9 cellular contexts compared by ENCODE assay signal in the genomic region with DNA sequence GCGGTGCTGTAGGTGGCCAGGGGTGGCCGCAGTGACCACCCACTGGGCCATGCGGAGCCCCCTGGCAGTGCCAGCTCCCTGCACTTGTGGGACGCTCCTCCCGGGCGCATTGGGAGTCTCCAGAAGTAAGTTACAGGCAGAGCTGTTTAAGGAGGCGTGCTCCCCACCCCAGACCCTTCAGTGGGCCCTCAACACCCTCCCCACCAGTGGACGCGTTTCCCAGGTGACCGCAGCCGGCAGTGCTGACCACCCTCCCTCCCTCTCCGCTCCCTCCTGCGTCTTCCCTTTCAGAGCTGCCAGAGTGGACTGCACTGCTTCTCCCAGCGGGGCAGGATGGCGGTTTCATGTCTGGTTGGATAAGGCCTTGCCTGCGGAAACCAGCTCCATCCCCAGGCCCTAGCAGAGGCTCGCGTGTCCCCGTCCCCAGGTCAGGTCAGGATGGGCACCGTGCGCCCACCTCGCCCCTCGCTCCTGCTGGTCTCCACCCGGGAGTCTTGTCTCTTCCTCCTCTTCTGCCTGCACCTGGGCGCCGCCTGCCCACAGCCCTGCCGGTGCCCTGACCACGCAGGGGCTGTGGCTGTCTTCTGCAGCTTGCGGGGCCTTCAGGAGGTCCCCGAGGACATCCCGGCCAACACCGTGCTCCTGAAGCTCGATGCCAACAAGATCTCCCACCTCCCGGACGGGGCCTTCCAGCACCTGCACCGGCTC. TPM values are rescaled to one million over a fixed set of nuclear protein-coding genes. Genes with fewer than 3 reads are reported as not detected.
DNase-seq lines count a peak whose midpoint lies in the region; ATAC-seq, FAIRE-seq and TF ChIP-seq lines count a peak whose summit lies in the region.
"Had no signal": no experiment of that assay in that cellular context is flagged by ENCODE, and none has a peak within 500 bp of the region (broad histone marks: within the 10 kb centered on the region; RNA-seq: fewer than 3 reads in every experiment).

No MANE protein-coding gene starts in this region.

- H2AK5ac ChIP-seq in H1 (ENCODE audit: low read depth, low read length) = no peak overlapping the region

- H3K9me3 Mint-ChIP-seq in natural killer cell = peaks cover 0 to 8% of the 10 kb centered on the region in 2 donors

- BruUV-seq in A673 (replicated peaks; lab: Mats Ljungman, UMichigan) = no TSS peak

- H3K4me3 ChIP-seq in A673 (ENCODE audit: low read depth, low read length, poor library complexity, severe bottlenecking) (peak overlapping the region; percentile 61), MG63 (peak overlapping the region; percentile 61), H1 (ENCODE audit: extremely low read depth in 1 of 4, insufficient read depth in 2 of 4, low read depth in 3 of 4, low read length in 4 of 4) (peak overlapping the region in 3 of 4 experiments; percentile 49 to 74 (median 52); a peak in 6 of 8 replicates)

- CTCF ChIA-PET in A673 (lab: Charles Lee) (no interaction called here), H1 (lab: Charles Lee; ENCODE audit: partially characterized antibody) (interaction anchor here (0.6 to 2.4 kb wide), 8 partner anchors 15 to 189 kb away, joined by 3 to 7 read pairs (median 3); no protein-coding TSS in a partner anchor)

- H3K4me1 Mint-ChIP-seq in natural killer cell = no peaks in the 10 kb centered on the region

- peak overlapping the region; percentile 74 to 93 for H3K4me2 ChIP-seq in H1 (ENCODE audit: insufficient read depth in 1 of 2, low read depth in 2 of 2, low read length in 2 of 2)

- H2AFZ ChIP-seq in H1 (ENCODE audit: low read length) = no peak overlapping the region

- peak overlapping the region; percentile 85 for H3K4me3 Mint-ChIP-seq in natural killer cell

- TF ChIP-seq EP300 in H1 (IDR thresholded peaks at IDR 0.05; ENCODE audit: borderline replicate concordance in 1 of 2, low read depth in 2 of 2, low read length in 2 of 2) = no peak

- peaks cover 12 to 13% of the 10 kb centered on the region in 2 donors for H3K27me3 Mint-ChIP-seq in natural killer cell (ENCODE audit: low read depth in 2 of 2)

- 0 out of 2 replicates have a peak overlapping the region, but pooled peaks have one; percentile 27 for H2BK12ac ChIP-seq in H1 (ENCODE audit: low read depth, low read length)

- no peak overlapping the region for H2BK20ac ChIP-seq in H1 (ENCODE audit: low read length)

- no peak overlapping the region for H3K18ac ChIP-seq in H1 (ENCODE audit: extremely low read depth, low read length)

- H3K23ac ChIP-seq in H1 (ENCODE audit: insufficient read length) = no peak overlapping the region

- H2BK15ac ChIP-seq in H1 (ENCODE audit: low read length) = no peak overlapping the region

- no peak overlapping the region for H2BK5ac ChIP-seq in H1 (ENCODE audit: low read depth, low read length)

- no peaks in the 10 kb centered on the region for H3K79me2 ChIP-seq in H1 (ENCODE audit: control insufficient read depth in 1 of 2, insufficient read depth in 2 of 2, low read length in 2 of 2)

- H3K36me3 ChIP-seq in A673 (ENCODE audit: insufficient read depth, low read length, poor library complexity, severe bottlenecking) = no peaks in the 10 kb centered on the region
- H3K36me3 ChIP-seq in MG63 = no peaks in the 10 kb centered on the region
- no peaks in the 10 kb centered on the region for H3K36me3 ChIP-seq in H1 (ENCODE audit: control insufficient read depth in 2 of 4, insufficient read depth in 4 of 4, low read length in 3 of 4)

- H3K27ac ChIP-seq in A673 (ENCODE audit: low read depth, low read length, poor library complexity, severe bottlenecking) (no peak overlapping the region), H1 (ENCODE audit: low read depth, low read length) (no peak overlapping the region)

- no peak overlapping the region for H3K14ac ChIP-seq in H1 (ENCODE audit: insufficient read length)

- 0 out of 2 replicates have a peak, but pooled peaks have one; percentile 8 for TF ChIP-seq CTCF in A673 (conservative IDR thresholded peaks at IDR 0.05; ENCODE audit: low read depth, low read length)
- TF ChIP-seq CTCF in H1 (IDR thresholded peaks at IDR 0.05; ENCODE audit: control extremely low read depth in 1 of 3, insufficient read depth in 1 of 3, low read depth in 1 of 3, low read length in 3 of 3) = no peak
- no peak for TF ChIP-seq CTCF in natural killer cell (IDR thresholded peaks at IDR 0.05)

- H3K9me3 ChIP-seq in A673 (ENCODE audit: low read depth, low read length, poor library complexity, severe bottlenecking) (peaks cover 6% of the 10 kb centered on the region), MG63 (peaks cover 13% of the 10 kb centered on the region), H1 (ENCODE audit: insufficient read depth in 2 of 2, low read depth in 1 of 2, low read length in 1 of 2) (no peaks in the 10 kb centered on the region)

- no peak overlapping the region for H4K91ac ChIP-seq in H1 (replicated peaks; ENCODE audit: insufficient read length, low read length)

- H3K9ac ChIP-seq in H1 (replicated peaks in 1 of 4; ENCODE audit: extremely low read depth in 1 of 4, low read depth in 3 of 4, low read length in 3 of 4) = no peak overlapping the region

- H4K5ac ChIP-seq in H1 (ENCODE audit: insufficient read length, low read depth, low read length) = no peak overlapping the region

- peaks cover 5% of the 10 kb centered on the region; the same call in 1 of the 2 replicates for H3K23me2 ChIP-seq in H1 (ENCODE audit: low read depth, low read length)

- no peak overlapping the region for H3K4ac ChIP-seq in H1 (replicated peaks; ENCODE audit: insufficient read length, low read depth, low read length)

- WGBS in H1 (ENCODE audit: extremely low coverage in 1 of 2, insufficient coverage in 1 of 2, insufficient read length in 1 of 2, insufficient replicate concordance in 2 of 2, low coverage in 1 of 2, low lambda C conversion rate in 2 of 2, missing lambda C conversion rate in 1 of 2), 2 experiments = 80% methylated on average over 29 of the region's 36 CpGs; no CpG with 5 or more reads in 1 of the 2 experiments

- peak overlapping the region; percentile 18; the same call in 1 of the 2 replicates for H4K8ac ChIP-seq in H1 (ENCODE audit: extremely low read depth, insufficient read depth, low read length)

- H4K20me1 ChIP-seq in H1 (replicated peaks in 1 of 2; ENCODE audit: control insufficient read depth in 1 of 2, insufficient read depth in 2 of 2, low read length in 2 of 2) = peaks cover 0 to 5% of the 10 kb centered on the region in 2 experiments

- H3K4me1 ChIP-seq in A673 (ENCODE audit: insufficient read depth, low read length, poor library complexity, severe bottlenecking) (no peaks in the 10 kb centered on the region), H1 (replicated peaks in 1 of 4; ENCODE audit: control insufficient read depth in 3 of 4, insufficient read depth in 4 of 4, low read length in 3 of 4) (peaks cover 0 to 5% (median 2%) of the 10 kb centered on the region in 4 experiments; a peak in 3 of 7 replicates)

- POLR2A ChIA-PET in A673 (lab: Charles Lee; ENCODE audit: low non-redundant PET) (no interaction called here), H1 (lab: Charles Lee; ENCODE audit: partially characterized antibody) (no interaction called here)

- TF ChIP-seq RAD21 in H1 (IDR thresholded peaks at IDR 0.05 in 1 of 2, conservative IDR thresholded peaks at IDR 0.05 in 1 of 2; ENCODE audit: low read depth in 2 of 2, low read length in 2 of 2) = no peak

- H3K79me1 ChIP-seq in H1 (ENCODE audit: low read depth, low read length) = no peaks in the 10 kb centered on the region

- no peak for DNase-seq in A673 (ENCODE audit: low spot score)
- no peak for DNase-seq in MG63
- no peak for DNase-seq in H1 (ENCODE audit: low read depth in 1 of 2, low spot score in 2 of 2)
- no peak for DNase-seq in natural killer cell
- DNase-seq in NCI-H187 (lab: John Stamatoyannopoulos, UW) = no peak
- no peak for DNase-seq in amygdala (lab: John Stamatoyannopoulos, UW)
- no peak for DNase-seq in SK-N-DZ (ENCODE audit: low spot score)
- DNase-seq in middle frontal gyrus (ENCODE audit: extremely low spot score, low spot score) = no peak
- DNase-seq: amniotic stem cell had no signal

- intact Hi-C loops in A673 (cut with micrococcal nuclease; ENCODE audit: unreplicated experiment) (loop anchor here (10.0 kb wide), 1 partner anchor 102 kb away; the partner anchor contains the start of gene TRPM2), natural killer cell (cut with micrococcal nuclease) (no loop called here)

- TF ChIP-seq POLR2A in H1 (IDR thresholded peaks at IDR 0.05; ENCODE audit: control extremely low read depth in 1 of 2, low read depth in 2 of 2, low read length in 2 of 2) = no peak

- no peak overlapping the region for H3K27ac Mint-ChIP-seq in natural killer cell

- H2BK120ac ChIP-seq in H1 (replicated peaks; ENCODE audit: low read depth, low read length) = no peak overlapping the region

- ATAC-seq in natural killer cell = no peak

- no peak for FAIRE-seq in H1 (lab: Jason Lieb, UNC)

- H3K36me3 Mint-ChIP-seq in natural killer cell = no peaks in the 10 kb centered on the region

- H3K27me3 ChIP-seq in A673 (replicated peaks; ENCODE audit: insufficient read depth, low read depth, low read length, poor library complexity) = peaks cover 25% of the 10 kb centered on the region
- H3K27me3 ChIP-seq in MG63 = peaks cover 15% of the 10 kb centered on the region
- H3K27me3 ChIP-seq in H1 (replicated peaks in 1 of 4; ENCODE audit: control insufficient read depth in 3 of 4, extremely low read depth in 1 of 4, insufficient read depth in 3 of 4, low read length in 3 of 4) = peaks cover 0 to 11% (median 4%) of the 10 kb centered on the region in 4 experiments; a peak in 4 of 7 replicates

- H3K56ac ChIP-seq in H1 (replicated peaks; ENCODE audit: insufficient read length, low read depth, low read length) = no peak overlapping the region

TF ChIP-seq in H1, 55 proteins besides CTCF, POLR2A, EP300 and RAD21 (continues in another document):
- TF ChIP-seq SUZ12 (IDR thresholded peaks at IDR 0.05; ENCODE audit: low read length) = 0 out of 2 replicates have a peak, but pooled peaks have one; percentile 16
- TF ChIP-seq EGR1 (IDR thresholded peaks at IDR 0.05; ENCODE audit: borderline replicate concordance, low read depth, low read length) = no peak
- TF ChIP-seq TAF7 (optimal IDR thresholded peaks at IDR 0.05; ENCODE audit: borderline replicate concordance, low read depth, low read length) = no peak

RNA-seq across cellular contexts. Expression of gene LRRC3, which starts 1.1 kb away (rescaled TPM):
- total RNA-seq in A673 (2021) (1.5 and 3.1 TPM in 2 replicates), natural killer cell (under 1 TPM; 0.36 to 0.50 (median 0.38) TPM)
- total RNA-seq in MG63 (2014; rRNA removed; shearing (Covaris generic); ENCODE audit: low replicate concordance) = 1.2 and 1.4 TPM in 2 replicates
- 5.4 and 5.9 TPM in 2 replicates for total RNA-seq in H1 (2021; fragmentation: NEBNext Ultra II Directional; extraction: Animal tissue kit (Norgen Biotek cat#: 25700))
- polyA plus RNA-seq in H1 (2011; rRNA removed) = 3.1 and 4.7 TPM in 2 replicates
- polyA plus RNA-seq in H1 (2011; cell fraction: cytosol; rRNA removed) = 2.7 TPM
- 3.4 TPM for polyA plus RNA-seq in H1 (2011; cell fraction: nucleus; rRNA removed)
- 2.7 to 3.3 TPM (median 3.0 TPM) in 4 replicates for polyA plus RNA-seq in H1 (2012, experiment 1 of 2)
- polyA plus RNA-seq in H1 (2012, experiment 2 of 2) = 2.7 TPM
- 4.4 TPM for polyA plus RNA-seq in H1 (2013, experiment 1 of 2)
- polyA plus RNA-seq in H1 (2013, experiment 2 of 2) = 4.9 TPM
- polyA minus RNA-seq in H1 (2011; rRNA and poly(A)+ RNA removed) = 2.8 and 3.0 TPM in 2 replicates
- 3.1 TPM for polyA minus RNA-seq in H1 (2011; cell fraction: cytosol; rRNA and poly(A)+ RNA removed)
- polyA minus RNA-seq in H1 (2011; cell fraction: nucleus; rRNA and poly(A)+ RNA removed) = 3.7 TPM
- polyA plus RNA-seq in SK-N-DZ (2014; cell fraction: cytosol; rRNA removed) = 0.01 and 0.09 TPM in 2 replicates
- 0.09 TPM in 1 of 2 replicates, not detected in the other for polyA plus RNA-seq in SK-N-DZ (2014; cell fraction: nucleus; rRNA removed)
